In genomic region chr1:222546548-222547259, GRCh38 we compare ENCODE assay signal across 11 cellular contexts. TPM values are rescaled to one million over a fixed set of nuclear protein-coding genes. Genes with fewer than 3 reads are reported as not detected.
DNase-seq lines count a peak whose midpoint lies in the region; ATAC-seq and TF ChIP-seq lines count a peak whose summit lies in the region.
"Had no signal": no experiment of that assay in that cellular context is flagged by ENCODE, and none has a peak within 500 bp of the region (broad histone marks: within the 10 kb centered on the region; RNA-seq: fewer than 3 reads in every experiment).

No MANE protein-coding gene starts in this region.

- H3K9ac ChIP-seq in GM23248 = peak overlapping the region; percentile 64

- H3K4me3 ChIP-seq in GM23248 (peak overlapping the region; percentile 57), mucosa of descending colon (no peak overlapping the region)
- H3K4me3 ChIP-seq: colonic mucosa had no signal

- peaks cover 18% of the 10 kb centered on the region for H3K4me1 Mint-ChIP-seq in chondrocyte (ENCODE audit: low read depth)

- H3K79me2 ChIP-seq in GM23248 (ENCODE audit: insufficient read depth) = no peaks in the 10 kb centered on the region

- H3K36me3 Mint-ChIP-seq in chondrocyte (ENCODE audit: low read depth) = no peaks in the 10 kb centered on the region

- H3K36me3 ChIP-seq in GM23248 (ENCODE audit: low read depth) (no peaks in the 10 kb centered on the region), mucosa of descending colon (ENCODE audit: low read depth) (no peaks in the 10 kb centered on the region)
- H3K36me3 ChIP-seq: colonic mucosa, neutrophil had no signal

- no peaks in the 10 kb centered on the region for H3K27me3 ChIP-seq in GM23248 (replicated peaks; ENCODE audit: insufficient read depth)
- H3K27me3 ChIP-seq: colonic mucosa had no signal

- no peaks in the 10 kb centered on the region for H3K9me2 ChIP-seq in GM23248 (ENCODE audit: insufficient read depth)

- H3K4me1 ChIP-seq in GM23248 (ENCODE audit: insufficient read depth) (peaks cover 24% of the 10 kb centered on the region), mucosa of descending colon (ENCODE audit: low read depth) (peaks cover 4% of the 10 kb centered on the region)
- H3K4me1 ChIP-seq: colonic mucosa had no signal

- in situ Hi-C loops in GM23248 (cut with MboI) = no loop called here

- no peaks in the 10 kb centered on the region for H3K9me3 Mint-ChIP-seq in chondrocyte (ENCODE audit: low read depth)

- peak overlapping the region; percentile 77 for H3K4me2 ChIP-seq in GM23248 (ENCODE audit: unreplicated experiment)

- H3K27ac Mint-ChIP-seq in chondrocyte (ENCODE audit: unreplicated experiment) = peak overlapping the region; percentile 73

- H3K4me3 Mint-ChIP-seq in chondrocyte (ENCODE audit: unreplicated experiment) = peak overlapping the region; percentile 31

- H3K9me3 ChIP-seq in GM23248 (ENCODE audit: low read depth) (no peaks in the 10 kb centered on the region), mucosa of descending colon (no peaks in the 10 kb centered on the region)
- H3K9me3 ChIP-seq: colonic mucosa, neutrophil had no signal

- H3K27ac ChIP-seq in GM23248 = peak overlapping the region; percentile 86
- H3K27ac ChIP-seq: colonic mucosa, neutrophil had no signal

- H3K27me3 Mint-ChIP-seq in chondrocyte (ENCODE audit: low read depth) = no peaks in the 10 kb centered on the region

- DNase-seq in GM23248 = peak; percentile 97
- DNase-seq in NCI-H2227 treated with DMSO at 0.1 percent for 48 hours (lab: John Stamatoyannopoulos, UW) = peak; percentile 52
- DNase-seq in chondrocyte (ENCODE audit: low spot score) = no peak
- DNase-seq in renal cortical epithelial cell (ENCODE audit: low read depth) = peak; percentile 92
- no peak for DNase-seq in mucosa of descending colon
- no peak for DNase-seq in activated T-cell treated with anti-CD3 and anti-CD28 coated beads, Interleukin-2, amount 50 U/mL, for 1 hour
- no peak for DNase-seq in GM20000 (ENCODE audit: low spot score)
- DNase-seq: colonic mucosa, RPMI8226 had no signal

- H3F3A ChIP-seq in GM23248 (ENCODE audit: insufficient read depth) = peaks cover 17% of the 10 kb centered on the region

- intact Hi-C loops in mucosa of descending colon (cut with DNase I, micrococcal nuclease) = no loop called here

- TF ChIP-seq CTCF in chondrocyte (IDR thresholded peaks at IDR 0.05) (no peak), mucosa of descending colon (IDR thresholded peaks at IDR 0.05) (no peak), GM20000 (IDR thresholded peaks at IDR 0.05; ENCODE audit: extremely low read depth, missing control alignments) (no peak)

- peak overlapping the region; percentile 77 for H2AFZ ChIP-seq in GM23248

- no peaks in the 10 kb centered on the region for H4K20me1 ChIP-seq in GM23248 (ENCODE audit: insufficient read depth)

- WGBS in GM23248 (ENCODE audit: low coverage in 1 of 2, low lambda C conversion rate in 2 of 2, missing lambda C conversion rate in 2 of 2), 2 experiments = 0 to 2% methylated on average over 7 of the region's 7 CpGs

- no peak for ATAC-seq in mucosa of descending colon
- no peak for ATAC-seq in GM21381 (IDR thresholded peaks at IDR 0.05; ENCODE audit: unreplicated experiment)

RNA-seq across cellular contexts. Expression of gene HHIPL2, which starts 1.2 kb away (rescaled TPM):
- 0.25 and 1.3 TPM in 2 replicates for total RNA-seq in GM23248 (2014; rRNA removed; shearing (Covaris generic))
- polyA plus RNA-seq in GM23248 (2016; fragmentation: Nextera tagmentation; extraction: Ambion mirVana) = 0.71 and 1.3 TPM in 2 replicates
- total RNA-seq in chondrocyte = not detected in 3 replicates
- total RNA-seq in renal cortical epithelial cell = 1.2 TPM in 1 of 2 replicates, not detected in the other
- total RNA-seq in mucosa of descending colon = under 1 TPM in 2 of 3 donors, not detected in 1; 0.14 to 0.26 TPM

RNA-seq across cellular contexts. Expression of gene TAF1A, which starts 43.0 kb away (rescaled TPM):
- 5.4 and 7.1 TPM in 2 replicates for total RNA-seq in GM23248 (2014; rRNA removed; shearing (Covaris generic))
- 4.3 and 5.6 TPM in 2 replicates for polyA plus RNA-seq in GM23248 (2016; fragmentation: Nextera tagmentation; extraction: Ambion mirVana)
- total RNA-seq in chondrocyte (3.3 to 6.6 TPM (median 3.7 TPM) in 3 replicates), renal cortical epithelial cell (10.6 and 11.0 TPM in 2 replicates), mucosa of descending colon (1 to 10 TPM; 4.7 to 6.6 (median 6.0) TPM)

Comparison
In these comparisons a context has a peak if more than half of its experiments do, and no peak if none do; other contexts are left out.
1. DNase-seq: peak in GM23248 (single experiment), NCI-H2227 treated with DMSO at 0.1 percent for 48 hours (single experiment) and renal cortical epithelial cell (single experiment); none in chondrocyte (single experiment), mucosa of descending colon (0 of 3), activated T-cell treated with anti-CD3 and anti-CD28 coated beads, Interleukin-2, amount 50 U/mL, for 1 hour (single experiment) and GM20000 (single experiment).